1 cellular context compared by ENCODE assay signal in the genomic region with DNA sequence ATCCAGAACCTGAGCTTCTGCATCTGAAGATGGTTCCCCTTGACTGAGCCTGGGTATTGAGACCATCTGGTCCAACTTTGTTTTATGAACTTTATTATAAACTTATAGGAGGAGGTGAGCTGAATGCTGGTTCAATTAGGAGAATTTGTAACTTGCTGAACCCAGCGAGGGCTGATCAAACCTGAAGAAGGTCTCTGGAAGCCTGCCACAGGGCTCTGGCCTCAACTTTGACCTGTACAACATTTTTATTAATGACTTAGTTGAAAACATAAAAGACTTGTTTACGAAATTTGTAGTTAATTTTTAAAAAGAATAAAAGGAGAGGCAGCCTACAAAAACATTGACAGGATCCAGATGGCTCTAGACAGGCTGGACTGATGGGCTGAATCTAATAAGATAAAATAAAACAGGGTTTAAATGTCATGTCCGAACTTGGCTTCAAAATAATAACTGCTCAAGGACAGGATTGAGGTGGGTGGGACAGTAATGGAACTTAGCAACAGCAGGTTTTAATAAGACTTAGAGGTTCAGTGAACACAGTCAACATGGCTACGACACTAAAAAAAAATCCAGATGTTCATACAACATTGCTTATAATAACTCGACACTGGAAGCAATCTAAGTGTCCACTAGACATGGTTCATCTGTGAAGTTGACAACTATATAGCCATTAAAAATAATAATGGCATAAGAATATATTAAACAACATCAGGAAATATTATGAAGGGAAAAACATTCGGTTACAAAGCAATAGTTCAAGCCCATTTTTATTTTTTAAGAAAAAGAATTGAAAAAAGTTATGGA.
TF ChIP-seq lines count a peak whose summit lies in the region.

No MANE protein-coding gene starts in this region.

TF ChIP-seq in HepG2, 621 proteins besides CTCF, POLR2A, EP300 and RAD21:
- no peak for TF ChIP-seq IKZF4 (CRISPR knock-in tag; IDR thresholded peaks at IDR 0.05; ENCODE audit: borderline replicate concordance, low read depth, not compliant biosample characterization)
- no peak for TF ChIP-seq SSRP1 (CRISPR knock-in tag; IDR thresholded peaks at IDR 0.05)
- no peak for TF ChIP-seq SIN3A (IDR thresholded peaks at IDR 0.05; ENCODE audit: borderline replicate concordance, low read depth, low read length)
- TF ChIP-seq ZNF367 (CRISPR knock-in tag; IDR thresholded peaks at IDR 0.05; ENCODE audit: borderline replicate concordance): no peak
- TF ChIP-seq, protein P1, sequence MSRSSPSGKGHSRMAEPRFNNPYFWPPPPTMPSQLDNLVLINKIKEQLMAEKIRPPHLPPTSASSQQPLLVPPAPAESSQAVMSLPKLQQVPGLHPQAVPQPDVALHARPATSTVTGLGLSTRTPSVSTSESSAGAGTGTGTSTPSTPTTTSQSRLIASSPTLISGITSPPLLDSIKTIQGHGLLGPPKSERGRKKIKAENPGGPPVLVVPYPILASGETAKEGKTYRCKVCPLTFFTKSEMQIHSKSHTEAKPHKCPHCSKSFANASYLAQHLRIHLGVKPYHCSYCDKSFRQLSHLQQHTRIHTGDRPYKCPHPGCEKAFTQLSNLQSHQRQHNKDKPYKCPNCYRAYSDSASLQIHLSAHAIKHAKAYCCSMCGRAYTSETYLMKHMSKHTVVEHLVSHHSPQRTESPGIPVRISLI (CRISPR knock-in tag; IDR thresholded peaks at IDR 0.05; ENCODE audit: borderline replicate concordance): no peak
- TF ChIP-seq ETV5 (CRISPR knock-in tag; IDR thresholded peaks at IDR 0.05; ENCODE audit: borderline replicate concordance): no peak
- TF ChIP-seq, protein P2, sequence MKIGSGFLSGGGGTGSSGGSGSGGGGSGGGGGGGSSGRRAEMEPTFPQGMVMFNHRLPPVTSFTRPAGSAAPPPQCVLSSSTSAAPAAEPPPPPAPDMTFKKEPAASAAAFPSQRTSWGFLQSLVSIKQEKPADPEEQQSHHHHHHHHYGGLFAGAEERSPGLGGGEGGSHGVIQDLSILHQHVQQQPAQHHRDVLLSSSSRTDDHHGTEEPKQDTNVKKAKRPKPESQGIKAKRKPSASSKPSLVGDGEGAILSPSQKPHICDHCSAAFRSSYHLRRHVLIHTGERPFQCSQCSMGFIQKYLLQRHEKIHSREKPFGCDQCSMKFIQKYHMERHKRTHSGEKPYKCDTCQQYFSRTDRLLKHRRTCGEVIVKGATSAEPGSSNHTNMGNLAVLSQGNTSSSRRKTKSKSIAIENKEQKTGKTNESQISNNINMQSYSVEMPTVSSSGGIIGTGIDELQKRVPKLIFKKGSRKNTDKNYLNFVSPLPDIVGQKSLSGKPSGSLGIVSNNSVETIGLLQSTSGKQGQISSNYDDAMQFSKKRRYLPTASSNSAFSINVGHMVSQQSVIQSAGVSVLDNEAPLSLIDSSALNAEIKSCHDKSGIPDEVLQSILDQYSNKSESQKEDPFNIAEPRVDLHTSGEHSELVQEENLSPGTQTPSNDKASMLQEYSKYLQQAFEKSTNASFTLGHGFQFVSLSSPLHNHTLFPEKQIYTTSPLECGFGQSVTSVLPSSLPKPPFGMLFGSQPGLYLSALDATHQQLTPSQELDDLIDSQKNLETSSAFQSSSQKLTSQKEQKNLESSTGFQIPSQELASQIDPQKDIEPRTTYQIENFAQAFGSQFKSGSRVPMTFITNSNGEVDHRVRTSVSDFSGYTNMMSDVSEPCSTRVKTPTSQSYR (CRISPR knock-in tag; IDR thresholded peaks at IDR 0.05; ENCODE audit: borderline replicate concordance): no peak
- TF ChIP-seq, protein P3, sequence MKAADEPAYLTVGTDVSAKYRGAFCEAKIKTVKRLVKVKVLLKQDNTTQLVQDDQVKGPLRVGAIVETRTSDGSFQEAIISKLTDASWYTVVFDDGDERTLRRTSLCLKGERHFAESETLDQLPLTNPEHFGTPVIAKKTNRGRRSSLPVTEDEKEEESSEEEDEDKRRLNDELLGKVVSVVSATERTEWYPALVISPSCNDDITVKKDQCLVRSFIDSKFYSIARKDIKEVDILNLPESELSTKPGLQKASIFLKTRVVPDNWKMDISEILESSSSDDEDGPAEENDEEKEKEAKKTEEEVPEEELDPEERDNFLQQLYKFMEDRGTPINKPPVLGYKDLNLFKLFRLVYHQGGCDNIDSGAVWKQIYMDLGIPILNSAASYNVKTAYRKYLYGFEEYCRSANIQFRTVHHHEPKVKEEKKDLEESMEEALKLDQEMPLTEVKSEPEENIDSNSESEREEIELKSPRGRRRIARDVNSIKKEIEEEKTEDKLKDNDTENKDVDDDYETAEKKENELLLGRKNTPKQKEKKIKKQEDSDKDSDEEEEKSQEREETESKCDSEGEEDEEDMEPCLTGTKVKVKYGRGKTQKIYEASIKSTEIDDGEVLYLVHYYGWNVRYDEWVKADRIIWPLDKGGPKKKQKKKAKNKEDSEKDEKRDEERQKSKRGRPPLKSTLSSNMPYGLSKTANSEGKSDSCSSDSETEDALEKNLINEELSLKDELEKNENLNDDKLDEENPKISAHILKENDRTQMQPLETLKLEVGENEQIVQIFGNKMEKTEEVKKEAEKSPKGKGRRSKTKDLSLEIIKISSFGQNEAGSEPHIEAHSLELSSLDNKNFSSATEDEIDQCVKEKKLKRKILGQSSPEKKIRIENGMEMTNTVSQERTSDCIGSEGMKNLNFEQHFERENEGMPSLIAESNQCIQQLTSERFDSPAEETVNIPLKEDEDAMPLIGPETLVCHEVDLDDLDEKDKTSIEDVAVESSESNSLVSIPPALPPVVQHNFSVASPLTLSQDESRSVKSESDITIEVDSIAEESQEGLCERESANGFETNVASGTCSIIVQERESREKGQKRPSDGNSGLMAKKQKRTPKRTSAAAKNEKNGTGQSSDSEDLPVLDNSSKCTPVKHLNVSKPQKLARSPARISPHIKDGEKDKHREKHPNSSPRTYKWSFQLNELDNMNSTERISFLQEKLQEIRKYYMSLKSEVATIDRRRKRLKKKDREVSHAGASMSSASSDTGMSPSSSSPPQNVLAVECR (CRISPR knock-in tag; IDR thresholded peaks at IDR 0.05; ENCODE audit: borderline replicate concordance): no peak
- TF ChIP-seq GATAD2A (CRISPR knock-in tag; IDR thresholded peaks at IDR 0.05): no peak
- TF ChIP-seq ZKSCAN5 (CRISPR knock-in tag; IDR thresholded peaks at IDR 0.05): no peak
- TF ChIP-seq HCFC1 (IDR thresholded peaks at IDR 0.05; ENCODE audit: low read depth, low read length): no peak
- no peak for TF ChIP-seq ZSCAN22 (CRISPR knock-in tag; IDR thresholded peaks at IDR 0.05)
- TF ChIP-seq, protein P4, sequence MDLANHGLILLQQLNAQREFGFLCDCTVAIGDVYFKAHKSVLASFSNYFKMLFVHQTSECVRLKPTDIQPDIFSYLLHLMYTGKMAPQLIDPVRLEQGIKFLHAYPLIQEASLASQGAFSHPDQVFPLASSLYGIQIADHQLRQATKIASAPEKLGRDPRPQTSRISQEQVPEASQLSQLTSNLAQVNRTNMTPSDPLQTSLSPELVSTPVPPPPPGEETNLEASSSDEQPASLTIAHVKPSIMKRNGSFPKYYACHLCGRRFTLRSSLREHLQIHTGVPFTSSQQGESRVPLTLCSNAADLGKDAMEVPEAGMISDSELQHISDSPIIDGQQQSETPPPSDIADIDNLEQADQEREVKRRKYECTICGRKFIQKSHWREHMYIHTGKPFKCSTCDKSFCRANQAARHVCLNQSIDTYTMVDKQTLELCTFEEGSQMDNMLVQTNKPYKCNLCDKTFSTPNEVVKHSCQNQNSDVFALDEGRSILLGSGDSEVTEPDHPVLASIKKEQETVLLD (CRISPR knock-in tag; IDR thresholded peaks at IDR 0.05; ENCODE audit: low read depth): no peak
TF ChIP-seq in HepG2: peak in this region for 0.
